ENCODE assay signal across 9 cellular contexts in genomic region chr3:13879102-13879945, GRCh38. TPM values are rescaled to one million over a fixed set of nuclear protein-coding genes. Genes with fewer than 3 reads are reported as not detected.
A peak's percentile ranks its signal among the peaks of the same experiment; 100 is the strongest.
DNase-seq lines count a peak whose midpoint lies in the region; ATAC-seq lines count a peak whose summit lies in the region.
"Had no signal": no experiment of that assay in that cellular context is flagged by ENCODE, and none has a peak within 500 bp of the region (broad histone marks: within the 10 kb centered on the region; RNA-seq: fewer than 3 reads in every experiment).

No MANE protein-coding gene starts in this region.

- no peaks in the 10 kb centered on the region for H3K36me3 Mint-ChIP-seq in activated T-helper 2 cell treated with anti-CD3 and anti-CD28 coated beads, Interferon-gamma antibody, Interleukin-2, Interleukin-4, amounts not matched to agents 10 μg/mL and 5 μg/mL and 100 μg/mL, durations not matched to agents 14 hours and 24 hours and 36 hours (ENCODE audit: low read depth)

- H3K27ac ChIP-seq in HUES48 (ENCODE audit: low read depth, low read length) = no peak overlapping the region

- no peaks in the 10 kb centered on the region for H3K9me3 ChIP-seq in HUES48 (ENCODE audit: control insufficient read depth, insufficient read depth, low read length)
- no peaks in the 10 kb centered on the region for H3K9me3 ChIP-seq in iPS-18c (ENCODE audit: control insufficient read depth, insufficient read depth, low read length)

- no peak overlapping the region for H3K9ac ChIP-seq in HUES48 (ENCODE audit: low read depth, low read length)

- peaks cover 99% of the 10 kb centered on the region for H3K27me3 ChIP-seq in HUES48 (ENCODE audit: control insufficient read depth, insufficient read depth, low read length)

- H3K4me3 ChIP-seq in HUES48 (ENCODE audit: low read depth, low read length) (peak overlapping the region; percentile 61), iPS-18c (ENCODE audit: insufficient read depth, low read depth, low read length) (peak overlapping the region; percentile 53)

- no peak overlapping the region for H3K27ac Mint-ChIP-seq in activated T-helper 2 cell treated with anti-CD3 and anti-CD28 coated beads, Interferon-gamma antibody, Interleukin-2, Interleukin-4, amounts not matched to agents 10 μg/mL and 5 μg/mL and 100 μg/mL, durations not matched to agents 14 hours and 24 hours and 36 hours

- H3K4me1 ChIP-seq in HUES48 (ENCODE audit: control insufficient read depth, insufficient read depth, low read length) = peaks cover 9% of the 10 kb centered on the region; the same call in 1 of the 2 replicates

- no peaks in the 10 kb centered on the region for H3K4me1 Mint-ChIP-seq in activated T-helper 2 cell treated with anti-CD3 and anti-CD28 coated beads, Interferon-gamma antibody, Interleukin-2, Interleukin-4, amounts not matched to agents 10 μg/mL and 5 μg/mL and 100 μg/mL, durations not matched to agents 14 hours and 24 hours and 36 hours (ENCODE audit: low read depth)

- H3K9me3 Mint-ChIP-seq in activated T-helper 2 cell treated with anti-CD3 and anti-CD28 coated beads, Interferon-gamma antibody, Interleukin-2, Interleukin-4, amounts not matched to agents 10 μg/mL and 5 μg/mL and 100 μg/mL, durations not matched to agents 14 hours and 24 hours and 36 hours = no peaks in the 10 kb centered on the region

- no peak for ATAC-seq in GM18907 (IDR thresholded peaks at IDR 0.05; ENCODE audit: unreplicated experiment)
- ATAC-seq in GM21786 (IDR thresholded peaks at IDR 0.05; ENCODE audit: unreplicated experiment) = no peak

- H3K27me3 Mint-ChIP-seq in activated T-helper 2 cell treated with anti-CD3 and anti-CD28 coated beads, Interferon-gamma antibody, Interleukin-2, Interleukin-4, amounts not matched to agents 10 μg/mL and 5 μg/mL and 100 μg/mL, durations not matched to agents 14 hours and 24 hours and 36 hours (ENCODE audit: low read depth) = peaks cover 75% of the 10 kb centered on the region

- DNase-seq in activated gamma-delta T cell treated with Interleukin-2 at 50 U/mL for 16 hours (peak; percentile 19), putamen (ENCODE audit: low spot score) (no peak)
- DNase-seq in stimulated activated CD4-positive, alpha-beta T cell treated with anti-CD3 and anti-CD28 coated beads, Interleukin-4, amount 100 ng/mL, for 24 hours = peak; percentile 32
- DNase-seq in activated T-helper 2 cell treated with anti-CD3 and anti-CD28 coated beads, Interferon-gamma antibody, Interleukin-2, Interleukin-4, amounts not matched to agents 10 μg/mL and 5 μg/mL and 100 μg/mL, durations not matched to agents 14 hours and 24 hours and 36 hours (ENCODE audit: low spot score) = no peak

- H3K4me3 Mint-ChIP-seq in activated T-helper 2 cell treated with anti-CD3 and anti-CD28 coated beads, Interferon-gamma antibody, Interleukin-2, Interleukin-4, amounts not matched to agents 10 μg/mL and 5 μg/mL and 100 μg/mL, durations not matched to agents 14 hours and 24 hours and 36 hours (ENCODE audit: low read depth) = no peak overlapping the region

- intact Hi-C loops in activated T-helper 2 cell treated with anti-CD3 and anti-CD28 coated beads, Interferon-gamma antibody, Interleukin-2, Interleukin-4, amounts not matched to agents 10 μg/mL and 5 μg/mL and 100 μg/mL, durations not matched to agents 14 hours and 24 hours and 36 hours (cut with micrococcal nuclease) = no loop called here

- H3K36me3 ChIP-seq in HUES48 (ENCODE audit: control insufficient read depth, insufficient read depth, low read length) = no peaks in the 10 kb centered on the region

RNA-seq across cellular contexts. Expression of gene WNT7A, which starts 0.5 kb away (rescaled TPM):
- not detected in 2 replicates for total RNA-seq in activated T-helper 2 cell treated with anti-CD3 and anti-CD28 coated beads, Interferon-gamma antibody, Interleukin-2, Interleukin-4, amounts not matched to agents 10 μg/mL and 5 μg/mL and 100 μg/mL, durations not matched to agents 14 hours and 24 hours and 36 hours
- total RNA-seq: omental fat pad had no signal

Comparison
In these comparisons a context has a peak if more than half of its experiments do, and no peak if none do; other contexts are left out.
1. DNase-seq: peak in activated gamma-delta T cell treated with Interleukin-2 at 50 U/mL for 16 hours (single experiment) and stimulated activated CD4-positive, alpha-beta T cell treated with anti-CD3 and anti-CD28 coated beads, Interleukin-4, amount 100 ng/mL, for 24 hours (single experiment); none in activated T-helper 2 cell treated with anti-CD3 and anti-CD28 coated beads, Interferon-gamma antibody, Interleukin-2, Interleukin-4, amounts not matched to agents 10 μg/mL and 5 μg/mL and 100 μg/mL, durations not matched to agents 14 hours and 24 hours and 36 hours (single experiment) and putamen (single experiment).